Comparison of ENCODE assay signal across 7 cellular contexts in genomic region chr16:58070585-58070984, GRCh38.
"Had no signal": no experiment of that assay in that cellular context is flagged by ENCODE, and none has a peak within 500 bp of the region (broad histone marks: within the 10 kb centered on the region; RNA-seq: fewer than 3 reads in every experiment).

No MANE protein-coding gene starts in this region.

- H3K4me3 ChIP-seq: GM23338 had no signal

- FAIRE-seq: H1, H54 had no signal

- H3K4me2 ChIP-seq: GM23338 had no signal

- H2AFZ ChIP-seq: GM23338 had no signal

- ATAC-seq: GM23338 had no signal

- DNase-seq: H9, HCEC 1CT, IMR-90, KG1 had no signal
